8 cellular contexts compared by ENCODE assay signal in genomic region chr17:77958716-77959215, GRCh38. TPM values are rescaled to one million over a fixed set of nuclear protein-coding genes. Genes with fewer than 3 reads are reported as not detected.
DNase-seq lines count a peak whose midpoint lies in the region; ATAC-seq and TF ChIP-seq lines count a peak whose summit lies in the region.

No MANE protein-coding gene starts in this region.

- H3K27ac ChIP-seq in mesodermal cell (ENCODE audit: low read depth, low read length, severe bottlenecking) (no peak overlapping the region), H9 (ENCODE audit: insufficient read length, low read depth, low read length) (no peak overlapping the region), foreskin keratinocyte (no peak overlapping the region)

- no peak overlapping the region for H4K8ac ChIP-seq in H9 (replicated peaks; ENCODE audit: insufficient read length, low read depth, low read length)

- H2AK5ac ChIP-seq in H9 (ENCODE audit: insufficient read length, low read length), result no peak overlapping the region

- no peaks in the 10 kb centered on the region for H4K20me1 ChIP-seq in H9 (ENCODE audit: control insufficient read depth, insufficient read depth, insufficient read length)

- intact Hi-C loops in activated CD4-positive, alpha-beta T cell treated with anti-CD3 and anti-CD28 coated beads, Interleukin-2, amount 10 ng/mL, durations not matched to agents 24 days and 14 days (cut with micrococcal nuclease), result loop anchor here (2.0 to 5.0 kb wide), 6 partner anchors 54 to 1576 kb away; partner anchors contain the start of genes SPHK1 and TMC8
- intact Hi-C loops in activated T-helper 2 cell treated with anti-CD3 and anti-CD28 coated beads, Interferon-gamma antibody, Interleukin-2, Interleukin-4, amounts not matched to agents 10 μg/mL and 5 μg/mL and 100 μg/mL, durations not matched to agents 14 hours and 24 hours and 36 hours (cut with micrococcal nuclease), result loop anchor here (2.0 to 10.0 kb wide), 4 partner anchors 76 to 584 kb away; no protein-coding TSS in a partner anchor

- no peak overlapping the region for H3K14ac ChIP-seq in H9 (ENCODE audit: insufficient read depth, low read length)

- H3K9me3 Mint-ChIP-seq in activated CD4-positive, alpha-beta T cell treated with anti-CD3 and anti-CD28 coated beads, Interleukin-2, amount 10 ng/mL, durations not matched to agents 24 days and 14 days, result peaks cover 3% of the 10 kb centered on the region
- no peaks in the 10 kb centered on the region for H3K9me3 Mint-ChIP-seq in activated T-helper 2 cell treated with anti-CD3 and anti-CD28 coated beads, Interferon-gamma antibody, Interleukin-2, Interleukin-4, amounts not matched to agents 10 μg/mL and 5 μg/mL and 100 μg/mL, durations not matched to agents 14 hours and 24 hours and 36 hours
- no peaks in the 10 kb centered on the region; a peak in 1 of 5 replicates for H3K9me3 Mint-ChIP-seq in H9

- no peak overlapping the region for H3T11ph ChIP-seq in H9 (ENCODE audit: low read length)

- H3K4me1 ChIP-seq in mesodermal cell (ENCODE audit: control insufficient read depth, insufficient read depth, low read length, poor library complexity, severe bottlenecking) (no peaks in the 10 kb centered on the region), H9 (ENCODE audit: insufficient read depth, low read length) (peaks cover 7% of the 10 kb centered on the region), foreskin keratinocyte (peaks cover 7% of the 10 kb centered on the region)

- H3K4ac ChIP-seq in H9 (ENCODE audit: low read depth, low read length), result no peak overlapping the region

- no peak overlapping the region for H3K56ac ChIP-seq in H9 (ENCODE audit: insufficient read length, low read depth, low read length)

- peaks cover 3% of the 10 kb centered on the region; the same call in 1 of the 2 replicates for H3K79me2 ChIP-seq in H9 (ENCODE audit: insufficient read depth, low read length)

- no peak overlapping the region for H3K9ac ChIP-seq in H9 (ENCODE audit: extremely low read depth, insufficient read length, low read length)

- no peak overlapping the region for H3K4me2 ChIP-seq in H9 (ENCODE audit: insufficient read depth, insufficient read length, low read length)

- H3K79me1 ChIP-seq in H9 (ENCODE audit: insufficient read depth, low read depth, low read length, poor library complexity, severe bottlenecking), result no peaks in the 10 kb centered on the region

- peaks cover 43% of the 10 kb centered on the region for H3K27me3 Mint-ChIP-seq in activated CD4-positive, alpha-beta T cell treated with anti-CD3 and anti-CD28 coated beads, Interleukin-2, amount 10 ng/mL, durations not matched to agents 24 days and 14 days
- H3K27me3 Mint-ChIP-seq in activated T-helper 2 cell treated with anti-CD3 and anti-CD28 coated beads, Interferon-gamma antibody, Interleukin-2, Interleukin-4, amounts not matched to agents 10 μg/mL and 5 μg/mL and 100 μg/mL, durations not matched to agents 14 hours and 24 hours and 36 hours (ENCODE audit: low read depth), result peaks cover 32% of the 10 kb centered on the region
- H3K27me3 Mint-ChIP-seq in H9 (ENCODE audit: low read depth), result peaks cover 50% of the 10 kb centered on the region

- peaks cover 23% of the 10 kb centered on the region for H3K23me2 ChIP-seq in H9 (ENCODE audit: insufficient read length, low read depth, low read length, poor library complexity, severe bottlenecking)

- H2BK12ac ChIP-seq in H9 (ENCODE audit: insufficient read length, low read depth, low read length), result no peak overlapping the region

- H2BK5ac ChIP-seq in H9 (ENCODE audit: insufficient read length, low read length), result no peak overlapping the region

- H3K9me3 ChIP-seq in mesodermal cell (ENCODE audit: control insufficient read depth, low read length), result no peaks in the 10 kb centered on the region
- H3K9me3 ChIP-seq in H9 (ENCODE audit: control insufficient read depth, low read depth, low read length), result no peaks in the 10 kb centered on the region

- H4K91ac ChIP-seq in H9 (ENCODE audit: insufficient read length, low read depth, low read length), result no peak overlapping the region

- peaks cover 45% of the 10 kb centered on the region for H3K4me1 Mint-ChIP-seq in activated CD4-positive, alpha-beta T cell treated with anti-CD3 and anti-CD28 coated beads, Interleukin-2, amount 10 ng/mL, durations not matched to agents 24 days and 14 days
- H3K4me1 Mint-ChIP-seq in activated T-helper 2 cell treated with anti-CD3 and anti-CD28 coated beads, Interferon-gamma antibody, Interleukin-2, Interleukin-4, amounts not matched to agents 10 μg/mL and 5 μg/mL and 100 μg/mL, durations not matched to agents 14 hours and 24 hours and 36 hours (ENCODE audit: low read depth), result peaks cover 41% of the 10 kb centered on the region
- peaks cover 36 to 39% of the 10 kb centered on the region in 2 experiments for H3K4me1 Mint-ChIP-seq in H9

- no peaks in the 10 kb centered on the region for H3K36me3 ChIP-seq in mesodermal cell (ENCODE audit: control insufficient read depth, insufficient read depth, low read length)

- no peak overlapping the region for H3K23ac ChIP-seq in H9 (ENCODE audit: insufficient read length, low read depth, low read length)

- H2BK15ac ChIP-seq in H9 (ENCODE audit: low read depth, low read length), result no peak overlapping the region

- TF ChIP-seq CTCF in H9 (conservative IDR thresholded peaks at IDR 0.05), result no peak
- TF ChIP-seq CTCF in foreskin keratinocyte (conservative IDR thresholded peaks at IDR 0.05), result no peak

- no peak overlapping the region for H2AFZ ChIP-seq in H9 (ENCODE audit: low read length)

- peaks cover 11% of the 10 kb centered on the region for H3K36me3 Mint-ChIP-seq in activated CD4-positive, alpha-beta T cell treated with anti-CD3 and anti-CD28 coated beads, Interleukin-2, amount 10 ng/mL, durations not matched to agents 24 days and 14 days (ENCODE audit: low read depth)
- H3K36me3 Mint-ChIP-seq in activated T-helper 2 cell treated with anti-CD3 and anti-CD28 coated beads, Interferon-gamma antibody, Interleukin-2, Interleukin-4, amounts not matched to agents 10 μg/mL and 5 μg/mL and 100 μg/mL, durations not matched to agents 14 hours and 24 hours and 36 hours (ENCODE audit: low read depth), result peaks cover 7% of the 10 kb centered on the region
- H3K36me3 Mint-ChIP-seq in H9 (ENCODE audit: insufficient read depth in 1 of 3, low read depth in 3 of 3), result peaks cover 0 to 2% (median 0%) of the 10 kb centered on the region in 3 experiments; a peak in 1 of 7 replicates

- DNase-seq in activated CD4-positive, alpha-beta T cell treated with anti-CD3 and anti-CD28 coated beads, Interleukin-2, amount 10 ng/mL, durations not matched to agents 24 days and 14 days, result no peak
- DNase-seq in activated CD4-positive, alpha-beta T cell treated with anti-CD3 and anti-CD28 coated beads for 48 hours, result no peak
- DNase-seq in activated T-helper 2 cell treated with anti-CD3 and anti-CD28 coated beads, Interferon-gamma antibody, Interleukin-2, Interleukin-4, amounts not matched to agents 10 μg/mL and 5 μg/mL and 100 μg/mL, durations not matched to agents 14 hours and 24 hours and 36 hours (ENCODE audit: low spot score), result no peak
- DNase-seq in H9 (no peak), NCI-H82 treated with DMSO at 0.1 percent for 48 hours (lab: John Stamatoyannopoulos, UW; ENCODE audit: unreplicated experiment) (no peak), foreskin keratinocyte (no peak)

- ATAC-seq in HG02943 (IDR thresholded peaks at IDR 0.05; ENCODE audit: low read depth, unreplicated experiment), result peak; percentile 19
- no peak for ATAC-seq in foreskin keratinocyte

- no peak overlapping the region for H3K27ac Mint-ChIP-seq in activated CD4-positive, alpha-beta T cell treated with anti-CD3 and anti-CD28 coated beads, Interleukin-2, amount 10 ng/mL, durations not matched to agents 24 days and 14 days
- no peak overlapping the region for H3K27ac Mint-ChIP-seq in activated T-helper 2 cell treated with anti-CD3 and anti-CD28 coated beads, Interferon-gamma antibody, Interleukin-2, Interleukin-4, amounts not matched to agents 10 μg/mL and 5 μg/mL and 100 μg/mL, durations not matched to agents 14 hours and 24 hours and 36 hours
- H3K27ac Mint-ChIP-seq in H9, result no peak overlapping the region

- no peak overlapping the region for H3K18ac ChIP-seq in H9 (ENCODE audit: insufficient read length, low read depth, low read length)

- WGBS in mesodermal cell (ENCODE audit: insufficient coverage in 2 of 2), 2 experiments, result 0 to 1% methylated on average over 58 to 76 of the region's 96 CpGs
- no CpG with 5 or more reads among the region's 96 CpGs for WGBS in H9 (ENCODE audit: extremely low coverage, insufficient read length, low lambda C conversion rate)

- no peak overlapping the region for H2BK120ac ChIP-seq in H9 (ENCODE audit: low read depth, low read length, poor library complexity, severe bottlenecking)

- H3K27me3 ChIP-seq in H9 (ENCODE audit: insufficient read depth, low read length) (peaks cover 12% of the 10 kb centered on the region; the same call in 1 of the 2 replicates), foreskin keratinocyte (peaks cover 80% of the 10 kb centered on the region)

- peak overlapping the region; percentile 89 for H3K4me3 Mint-ChIP-seq in activated CD4-positive, alpha-beta T cell treated with anti-CD3 and anti-CD28 coated beads, Interleukin-2, amount 10 ng/mL, durations not matched to agents 24 days and 14 days
- peak overlapping the region; percentile 67 for H3K4me3 Mint-ChIP-seq in activated T-helper 2 cell treated with anti-CD3 and anti-CD28 coated beads, Interferon-gamma antibody, Interleukin-2, Interleukin-4, amounts not matched to agents 10 μg/mL and 5 μg/mL and 100 μg/mL, durations not matched to agents 14 hours and 24 hours and 36 hours (ENCODE audit: low read depth)
- H3K4me3 Mint-ChIP-seq in H9, result peak overlapping the region in 1 of 2 experiments; percentile 47; a peak in 3 of 5 replicates

- H4K5ac ChIP-seq in H9 (ENCODE audit: insufficient read length, low read depth, low read length), result no peak overlapping the region

- peak overlapping the region; percentile 59 for H3K4me3 ChIP-seq in mesodermal cell (ENCODE audit: extremely low read depth, insufficient read depth, low read length, poor library complexity, severe bottlenecking)

- no peak overlapping the region for H2BK20ac ChIP-seq in H9 (ENCODE audit: low read depth, low read length, poor library complexity, severe bottlenecking)

RNA-seq across cellular contexts. Expression of gene TNRC6C, which starts 0.3 kb away (rescaled TPM):
- 16.0 and 16.6 TPM in 2 replicates for total RNA-seq in activated CD4-positive, alpha-beta T cell treated with anti-CD3 and anti-CD28 coated beads, Interleukin-2, amount 10 ng/mL, durations not matched to agents 24 days and 14 days
- 18.4 and 25.0 TPM in 2 replicates for total RNA-seq in activated T-helper 2 cell treated with anti-CD3 and anti-CD28 coated beads, Interferon-gamma antibody, Interleukin-2, Interleukin-4, amounts not matched to agents 10 μg/mL and 5 μg/mL and 100 μg/mL, durations not matched to agents 14 hours and 24 hours and 36 hours
- 3.9 TPM for polyA plus RNA-seq in mesodermal cell (2013, experiment 1 of 2)
- 3.3 TPM for polyA plus RNA-seq in mesodermal cell (2013, experiment 2 of 2)
- total RNA-seq in H9 (2021) (24.7 and 25.7 TPM in 2 replicates), foreskin keratinocyte (1.5 and 1.8 TPM in 2 replicates)
- 0.17 and 0.20 TPM in 2 replicates for polyA plus RNA-seq in foreskin keratinocyte
